ENCODE assay signal across 20 cellular contexts in the genomic region with DNA sequence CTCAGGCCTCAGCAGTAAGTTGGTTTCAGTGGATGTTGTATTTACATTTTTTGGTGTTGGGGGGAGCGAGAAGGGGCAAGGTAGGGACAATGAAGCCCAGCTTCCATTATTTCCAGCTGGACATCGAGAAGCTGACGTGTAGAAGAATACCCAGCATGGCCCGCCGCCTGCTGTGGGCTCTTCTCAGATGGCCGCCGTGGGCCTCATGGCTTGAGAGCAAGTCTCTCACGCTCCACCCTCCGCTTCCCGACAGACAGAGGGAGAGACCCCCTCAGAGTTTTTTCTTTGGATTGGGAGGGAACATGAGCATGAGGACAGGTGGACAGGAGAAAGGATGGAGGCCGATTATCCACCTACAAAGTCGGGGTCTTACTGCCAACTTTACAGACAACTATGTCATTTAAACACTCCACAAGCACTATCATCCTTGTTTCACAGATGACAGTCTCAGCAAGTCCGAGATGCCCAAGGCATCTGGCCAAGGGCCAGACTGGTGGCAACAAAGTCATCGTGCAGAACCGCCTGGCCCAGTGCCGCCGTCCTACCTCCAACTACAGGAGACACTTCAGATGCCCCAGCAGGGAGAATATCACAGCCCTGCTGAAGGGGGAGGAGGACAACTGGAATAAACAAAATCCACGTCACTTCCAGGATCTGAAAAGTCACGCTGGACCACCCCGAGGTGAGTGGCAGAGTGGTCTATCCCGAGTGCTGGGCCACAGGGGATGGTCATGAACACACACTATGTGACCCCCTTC.
"Had no signal": no experiment of that assay in that cellular context is flagged by ENCODE, and none has a peak within 500 bp of the region (broad histone marks: within the 10 kb centered on the region; RNA-seq: fewer than 3 reads in every experiment).

No MANE protein-coding gene starts in this region.

- H3K4me3 ChIP-seq: body of pancreas, colonic mucosa, ovary, tibial artery, vagina had no signal

- H3K4me3 Mint-ChIP-seq: activated CD4-positive, alpha-beta T cell treated with anti-CD3 and anti-CD28 coated beads, Interleukin-2, amount 10 ng/mL, durations not matched to agents 7 days and 5 days; activated CD8-positive, alpha-beta T cell treated with anti-CD3 and anti-CD28 coated beads, Interleukin-2, amount 10 ng/mL, durations not matched to agents 7 days and 5 days; activated naive CD4-positive, alpha-beta T cell treated with anti-CD3 and anti-CD28 coated beads for 36 hours; activated T-cell treated with anti-CD3 and anti-CD28 coated beads, Interleukin-2, amount 50 U/mL, for 24 hours; central memory CD8-positive, alpha-beta T cell; endodermal cell; neural crest cell had no signal

- H3K27ac ChIP-seq: body of pancreas, colonic mucosa, epithelial cell of prostate, ovary, tibial artery, vagina had no signal

- H3K27ac Mint-ChIP-seq: activated CD4-positive, alpha-beta T cell treated with anti-CD3 and anti-CD28 coated beads, Interleukin-2, amount 10 ng/mL, durations not matched to agents 7 days and 5 days; activated CD8-positive, alpha-beta T cell treated with anti-CD3 and anti-CD28 coated beads, Interleukin-2, amount 10 ng/mL, durations not matched to agents 7 days and 5 days; activated naive CD4-positive, alpha-beta T cell treated with anti-CD3 and anti-CD28 coated beads for 36 hours; activated T-cell treated with anti-CD3 and anti-CD28 coated beads, Interleukin-2, amount 50 U/mL, for 24 hours; activated T-helper 2 cell treated with anti-CD3 and anti-CD28 coated beads, Interferon-gamma antibody, Interleukin-2, Interleukin-4, amounts not matched to agents 10 μg/mL and 5 μg/mL and 100 μg/mL, durations not matched to agents 14 hours and 24 hours and 36 hours; endodermal cell had no signal

- H3K36me3 ChIP-seq: colonic mucosa, ovary, tibial artery, vagina had no signal

- H3K27me3 ChIP-seq: body of pancreas, colonic mucosa, ovary, tibial artery, vagina had no signal

- H3K9me3 Mint-ChIP-seq: activated CD4-positive, alpha-beta T cell treated with anti-CD3 and anti-CD28 coated beads, Interleukin-2, amount 10 ng/mL, durations not matched to agents 7 days and 5 days; activated naive CD4-positive, alpha-beta T cell treated with anti-CD3 and anti-CD28 coated beads for 36 hours; activated T-cell treated with anti-CD3 and anti-CD28 coated beads, Interleukin-2, amount 50 U/mL, for 24 hours; activated T-helper 2 cell treated with anti-CD3 and anti-CD28 coated beads, Interferon-gamma antibody, Interleukin-2, Interleukin-4, amounts not matched to agents 10 μg/mL and 5 μg/mL and 100 μg/mL, durations not matched to agents 14 hours and 24 hours and 36 hours; central memory CD8-positive, alpha-beta T cell; endodermal cell; neural crest cell had no signal

- DNase-seq: activated CD4-positive, alpha-beta T cell treated with anti-CD3 and anti-CD28 coated beads, Interleukin-2, amount 10 ng/mL, durations not matched to agents 7 days and 5 days; activated CD8-positive, alpha-beta T cell treated with anti-CD3 and anti-CD28 coated beads, Interleukin-2, amount 10 ng/mL, durations not matched to agents 7 days and 5 days; activated naive CD4-positive, alpha-beta T cell treated with anti-CD3 and anti-CD28 coated beads for 36 hours; activated T-cell treated with anti-CD3 and anti-CD28 coated beads, Interleukin-2, amount 50 U/mL, for 24 hours; body of pancreas; colonic mucosa; endodermal cell; foreskin melanocyte; stimulated activated CD4-positive, alpha-beta T cell treated with anti-CD3 and anti-CD28 coated beads, Interleukin-12 subunit alpha, Interleukin-12 subunit beta, amount 100 ng/mL, for 4 hours; stimulated activated CD4-positive, alpha-beta T cell treated with anti-CD3 and anti-CD28 coated beads, Interleukin-1b, Interleukin-23, amount 100 ng/mL, for 48 hours; stimulated activated CD8-positive, alpha-beta memory T cell treated with anti-CD3 and anti-CD28 coated beads, Interleukin-4, amount 100 ng/mL, for 48 hours; stimulated activated naive CD4-positive, alpha-beta T cell; T1000 had no signal

- H3K9me3 ChIP-seq: body of pancreas, colonic mucosa, ovary, tibial artery, vagina had no signal

- H3K4me1 Mint-ChIP-seq: activated CD4-positive, alpha-beta T cell treated with anti-CD3 and anti-CD28 coated beads, Interleukin-2, amount 10 ng/mL, durations not matched to agents 7 days and 5 days; central memory CD8-positive, alpha-beta T cell had no signal

- H3K4me1 ChIP-seq: body of pancreas, colonic mucosa had no signal
